ENCODE assay signal across 8 cellular contexts in genomic region chr15:52294881-52295420, GRCh38. TPM values are rescaled to one million over a fixed set of nuclear protein-coding genes. Genes with fewer than 3 reads are reported as not detected.
A peak's percentile ranks its signal among the peaks of the same experiment; 100 is the strongest.
DNase-seq lines count a peak whose midpoint lies in the region; ATAC-seq and TF ChIP-seq lines count a peak whose summit lies in the region.

No MANE protein-coding gene starts in this region.

- H3K4me1 ChIP-seq in RWPE2 (ENCODE audit: insufficient read depth, poor library complexity, severe bottlenecking): peaks cover 12% of the 10 kb centered on the region
- peaks cover 11 to 48% (median 19%) of the 10 kb centered on the region in 3 donors for H3K4me1 ChIP-seq in esophagus squamous epithelium
- peaks cover 3 to 6% of the 10 kb centered on the region in 2 experiments for H3K4me1 ChIP-seq in trophoblast cell (ENCODE audit: control insufficient read depth in 1 of 2, insufficient read depth in 2 of 2, low read length in 2 of 2)

- CTCF ChIA-PET in CD4-positive, alpha-beta T cell (lab: Charles Lee): no interaction called here

- H3K4me3 Mint-ChIP-seq in CD4-positive, alpha-beta T cell: no peak overlapping the region

- no peak overlapping the region for H2BK12ac ChIP-seq in trophoblast cell (ENCODE audit: low read length)

- DNase-seq in RWPE2 (ENCODE audit: low spot score) (no peak), esophagus squamous epithelium (lab: John Stamatoyannopoulos, UW) (no peak), trophoblast cell (no peak), NCI-H1694 (lab: John Stamatoyannopoulos, UW) (no peak), cortex of kidney (lab: John Stamatoyannopoulos, UW) (no peak)
- DNase-seq in CD4-positive, alpha-beta T cell: no peak
- no peak for DNase-seq in activated CD8-positive, alpha-beta memory T cell treated with anti-CD3 and anti-CD28 coated beads for 24 hours

- peak overlapping the region; percentile 38 for H3K27ac ChIP-seq in RWPE2 (ENCODE audit: poor library complexity, severe bottlenecking)
- peak overlapping the region; percentile 78 to 88 (median 84) for H3K27ac ChIP-seq in esophagus squamous epithelium
- no peak overlapping the region for H3K27ac ChIP-seq in trophoblast cell (ENCODE audit: low read depth, low read length)
- no peak overlapping the region for H3K27ac ChIP-seq in CD4-positive, alpha-beta T cell (ENCODE audit: low read depth, low read length)

- H3K27ac Mint-ChIP-seq in CD4-positive, alpha-beta T cell: no peak overlapping the region

- H2AFZ ChIP-seq in trophoblast cell (ENCODE audit: insufficient read depth, low read length, poor library complexity): peak overlapping the region; percentile 12

- peaks cover under 1% of the 10 kb centered on the region for H3K9me3 ChIP-seq in RWPE2 (ENCODE audit: severe bottlenecking)
- no peaks in the 10 kb centered on the region for H3K9me3 ChIP-seq in esophagus squamous epithelium
- no peaks in the 10 kb centered on the region for H3K9me3 ChIP-seq in trophoblast cell (ENCODE audit: insufficient read depth, low read depth, low read length)
- no peaks in the 10 kb centered on the region for H3K9me3 ChIP-seq in CD4-positive, alpha-beta T cell (ENCODE audit: control insufficient read depth, low read length)

- H3K79me1 ChIP-seq in trophoblast cell (ENCODE audit: low read length): no peaks in the 10 kb centered on the region

- H3K4me3 ChIP-seq in GM08714 (ENCODE audit: low read length) (peak overlapping the region; percentile 43; the same call in 1 of the 2 replicates), RWPE2 (ENCODE audit: severe bottlenecking) (peak overlapping the region; percentile 63), esophagus squamous epithelium (peak overlapping the region; percentile 57 to 77 (median 68)), trophoblast cell (ENCODE audit: low read depth, low read length) (peak overlapping the region; percentile 85)

- H4K8ac ChIP-seq in trophoblast cell (ENCODE audit: low read depth, low read length): peak overlapping the region; percentile 23

- no peaks in the 10 kb centered on the region for H3K4me1 Mint-ChIP-seq in CD4-positive, alpha-beta T cell (ENCODE audit: low read depth)

- no peak overlapping the region for H4K91ac ChIP-seq in trophoblast cell (ENCODE audit: low read depth, low read length)

- peak overlapping the region; percentile 22 for H3K14ac ChIP-seq in trophoblast cell (ENCODE audit: low read length)

- H2BK120ac ChIP-seq in trophoblast cell (ENCODE audit: insufficient read depth, low read length, poor library complexity): no peak overlapping the region

- no peaks in the 10 kb centered on the region for H3K79me2 ChIP-seq in trophoblast cell (ENCODE audit: control insufficient read depth, insufficient read depth, low read length, poor library complexity)

- POLR2A ChIA-PET in CD4-positive, alpha-beta T cell (lab: Charles Lee): no interaction called here

- H3K27me3 Mint-ChIP-seq in CD4-positive, alpha-beta T cell: peaks cover 48% of the 10 kb centered on the region

- H3K23ac ChIP-seq in trophoblast cell (ENCODE audit: low read length): no peak overlapping the region

- H3K18ac ChIP-seq in trophoblast cell (ENCODE audit: low read length): no peak overlapping the region

- no peak overlapping the region for H3K9ac ChIP-seq in trophoblast cell (ENCODE audit: low read length)

- no peak overlapping the region for H2BK5ac ChIP-seq in trophoblast cell (ENCODE audit: low read depth, low read length, poor library complexity)

- no peak overlapping the region for H2AK5ac ChIP-seq in trophoblast cell (ENCODE audit: low read length)

- no peak overlapping the region for H3K4ac ChIP-seq in trophoblast cell (ENCODE audit: low read depth, low read length)

- no peaks in the 10 kb centered on the region for H3K27me3 ChIP-seq in RWPE2 (ENCODE audit: insufficient read depth, poor library complexity, severe bottlenecking)
- peaks cover 0 to 38% (median 0%) of the 10 kb centered on the region in 4 donors for H3K27me3 ChIP-seq in esophagus squamous epithelium
- peaks cover 4% of the 10 kb centered on the region for H3K27me3 ChIP-seq in trophoblast cell (ENCODE audit: insufficient read depth, low read length)
- H3K27me3 ChIP-seq in CD4-positive, alpha-beta T cell (ENCODE audit: control insufficient read depth, insufficient read depth, low read length): peaks cover 41% of the 10 kb centered on the region

- TF ChIP-seq CTCF in RWPE2 (IDR thresholded peaks at IDR 0.05; ENCODE audit: poor library complexity, severe bottlenecking) (no peak), esophagus squamous epithelium (IDR thresholded peaks at IDR 0.05) (no peak)
- TF ChIP-seq CTCF in CD4-positive, alpha-beta T cell (IDR thresholded peaks at IDR 0.05): no peak

- peak overlapping the region; percentile 96 for H3K4me2 ChIP-seq in trophoblast cell (ENCODE audit: low read length)

- H3K36me3 Mint-ChIP-seq in CD4-positive, alpha-beta T cell (ENCODE audit: low read depth): no peaks in the 10 kb centered on the region

- no peak overlapping the region for H4K12ac ChIP-seq in trophoblast cell (ENCODE audit: low read depth, low read length)

- intact Hi-C loops in esophagus squamous epithelium (cut with DNase I): no loop called here
- intact Hi-C loops in CD4-positive, alpha-beta T cell (cut with DNase I, micrococcal nuclease): no loop called here

- no peak; the same call in 2 of the 3 replicates for ATAC-seq in RWPE2 (ENCODE audit: low read depth)
- ATAC-seq in CD4-positive, alpha-beta T cell (ENCODE audit: poor library complexity): no peak

- H3K9me3 Mint-ChIP-seq in CD4-positive, alpha-beta T cell: no peaks in the 10 kb centered on the region

- peaks cover 3% of the 10 kb centered on the region; the same call in 1 of the 2 replicates for H3K36me3 ChIP-seq in RWPE2 (ENCODE audit: low read depth)
- H3K36me3 ChIP-seq in esophagus squamous epithelium: no peaks in the 10 kb centered on the region
- H3K36me3 ChIP-seq in trophoblast cell (ENCODE audit: control insufficient read depth in 1 of 2, insufficient read depth in 2 of 2, low read length in 2 of 2): no peaks in the 10 kb centered on the region

- TF ChIP-seq POLR2A in esophagus squamous epithelium (IDR thresholded peaks at IDR 0.05): no peak

- WGBS in esophagus squamous epithelium, 2 donors: 11 to 30% methylated on average over 3 to 5 of the region's 32 CpGs
- WGBS in trophoblast cell (ENCODE audit: extremely low coverage, insufficient coverage, insufficient read length): no CpG with 5 or more reads among the region's 32 CpGs

RNA-seq across cellular contexts. Expression of gene MYO5C, which starts 0.7 kb away (rescaled TPM):
- 10 to 100 TPM; 17.8 to 25.5 (median 23.6) TPM for total RNA-seq in esophagus squamous epithelium
- 1.2 and 1.3 TPM in 2 replicates for polyA plus RNA-seq in trophoblast cell (2013)
- under 1 TPM; 0.53 to 0.93 TPM for total RNA-seq in CD4-positive, alpha-beta T cell

Comparison
In these comparisons a context has a peak if more than half of its experiments do, and no peak if none do; other contexts are left out.
1. H3K27ac ChIP-seq: peak in RWPE2 (single experiment) and esophagus squamous epithelium (4 of 4); none in trophoblast cell (single experiment) and CD4-positive, alpha-beta T cell (single experiment).
2. RNA of gene MYO5C, which starts 0.7 kb away (total RNA-seq): 17.8 to 25.5 TPM in esophagus squamous epithelium; 0.53 to 0.93 TPM in CD4-positive, alpha-beta T cell; every median in the first group is over 4 times any median in the second.
3. Peak in every context shown above with its lines, with median percentiles within 50 percentile points of each other: H3K4me3 ChIP-seq.